9 cellular contexts compared by ENCODE assay signal in the genomic region with DNA sequence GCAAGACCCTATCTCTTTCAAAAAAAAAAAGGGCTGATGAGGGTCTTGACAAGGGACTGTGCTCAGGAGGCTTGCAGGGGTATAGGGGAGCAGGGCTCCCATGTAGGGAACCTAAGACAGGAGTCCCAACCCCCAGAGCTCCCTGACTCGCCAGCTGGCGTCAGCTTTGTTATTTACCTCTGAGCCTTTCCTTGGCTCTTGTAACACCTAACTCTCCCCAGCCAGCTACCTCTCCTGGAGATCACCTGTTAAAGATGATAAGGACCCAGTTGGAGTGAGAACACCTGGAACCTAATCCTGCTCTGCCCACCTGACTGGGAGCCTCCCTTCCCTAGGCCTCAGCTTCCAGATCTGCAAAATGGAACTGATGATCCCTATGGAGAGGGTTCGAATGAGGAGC. TPM values are rescaled to one million over a fixed set of nuclear protein-coding genes. Genes with fewer than 3 reads are reported as not detected.
DNase-seq lines count a peak whose midpoint lies in the region; ATAC-seq, FAIRE-seq and TF ChIP-seq lines count a peak whose summit lies in the region.
"Had no signal": no experiment of that assay in that cellular context is flagged by ENCODE, and none has a peak within 500 bp of the region (broad histone marks: within the 10 kb centered on the region; RNA-seq: fewer than 3 reads in every experiment).

No MANE protein-coding gene starts in this region.

- H3K36me3 Mint-ChIP-seq in activated T-cell treated with anti-CD3 and anti-CD28 coated beads, Interleukin-2, amount 50 U/mL, for 24 hours (ENCODE audit: low read depth): peaks cover 8% of the 10 kb centered on the region
- peaks cover 23% of the 10 kb centered on the region for H3K36me3 Mint-ChIP-seq in stimulated activated effector memory CD8-positive, alpha-beta T cell treated with anti-CD3 and anti-CD28 coated beads, Interleukin-12 subunit alpha, Interleukin-12 subunit beta, amount 100 ng/mL, for 72 hours

- no peaks in the 10 kb centered on the region for H3K36me3 ChIP-seq in K562 (ENCODE audit: control insufficient read depth, insufficient read depth, low read length)
- H3K36me3 ChIP-seq: cardiac muscle cell had no signal

- no peaks in the 10 kb centered on the region for H3K79me2 ChIP-seq in K562 (ENCODE audit: control insufficient read depth, insufficient read depth, low read length)
- H3K79me2 ChIP-seq: parathyroid adenoma had no signal

- H3K9me3 ChIP-seq in K562 (replicated peaks; ENCODE audit: control insufficient read depth, insufficient read depth, low read depth, low read length): no peaks in the 10 kb centered on the region

- H4K20me1 ChIP-seq in K562 (replicated peaks; ENCODE audit: control insufficient read depth, insufficient read depth, low read length): no peaks in the 10 kb centered on the region

- H2AFZ ChIP-seq in K562 (ENCODE audit: low read depth, low read length): no peak overlapping the region
- H2AFZ ChIP-seq: parathyroid adenoma had no signal

- in situ Hi-C loops in K562 (cut with MboI): no loop called here

- H3K9me1 ChIP-seq in K562 (ENCODE audit: control insufficient read depth, insufficient read depth, low read length): no peaks in the 10 kb centered on the region

- no TSS peak for BruUV-seq in K562 (replicated peaks; lab: Mats Ljungman, UMichigan)

- TF ChIP-seq EP300 in K562 (IDR thresholded peaks at IDR 0.05; ENCODE audit: low read length): no peak

- ATAC-seq in K562: no peak
- ATAC-seq in stimulated activated effector memory CD8-positive, alpha-beta T cell treated with anti-CD3 and anti-CD28 coated beads, Interleukin-12 subunit alpha, Interleukin-12 subunit beta, amount 100 ng/mL, for 72 hours: no peak

- peak overlapping the region in 1 of 2 experiments; percentile 66; a peak in 1 of 4 replicates for H3K9ac ChIP-seq in K562 (ENCODE audit: insufficient read depth in 1 of 2, low read depth in 2 of 2, low read length in 2 of 2)
- H3K9ac ChIP-seq: parathyroid adenoma had no signal

- POLR2A ChIA-PET in K562 (lab: Yijun Ruan, JAX): interaction anchor here (0.7 to 1.6 kb wide), 4 partner anchors 10 to 120 kb away, joined by 3 to 4 read pairs (median 4); no protein-coding TSS in a partner anchor

- H3K4me1 ChIP-seq in K562 (replicated peaks in 1 of 2; ENCODE audit: control insufficient read depth in 2 of 2, insufficient read depth in 2 of 2, low read length in 2 of 2): peaks cover 17 to 19% of the 10 kb centered on the region in 2 experiments; a peak in 4 of 5 replicates
- H3K4me1 ChIP-seq: parathyroid adenoma had no signal

- no peak overlapping the region for H3K4me2 ChIP-seq in K562 (ENCODE audit: insufficient read depth, low read length)

- peaks cover 51% of the 10 kb centered on the region for H3K4me1 Mint-ChIP-seq in activated T-cell treated with anti-CD3 and anti-CD28 coated beads, Interleukin-2, amount 50 U/mL, for 24 hours (ENCODE audit: low read depth)
- peaks cover 45% of the 10 kb centered on the region for H3K4me1 Mint-ChIP-seq in stimulated activated effector memory CD8-positive, alpha-beta T cell treated with anti-CD3 and anti-CD28 coated beads, Interleukin-12 subunit alpha, Interleukin-12 subunit beta, amount 100 ng/mL, for 72 hours

- no peak for TF ChIP-seq CTCF in K562 (IDR thresholded peaks at IDR 0.05 in 2 of 3, conservative IDR thresholded peaks at IDR 0.05 in 1 of 3; ENCODE audit: insufficient read depth in 2 of 3, low read depth in 1 of 3, low read length in 3 of 3)

- peak overlapping the region; percentile 93 for H3K27ac Mint-ChIP-seq in activated T-cell treated with anti-CD3 and anti-CD28 coated beads, Interleukin-2, amount 50 U/mL, for 24 hours
- peak overlapping the region; percentile 92 for H3K27ac Mint-ChIP-seq in stimulated activated effector memory CD8-positive, alpha-beta T cell treated with anti-CD3 and anti-CD28 coated beads, Interleukin-12 subunit alpha, Interleukin-12 subunit beta, amount 100 ng/mL, for 72 hours

- DNase-seq in activated T-cell treated with anti-CD3 and anti-CD28 coated beads, Interleukin-2, amount 50 U/mL, for 24 hours: no peak
- DNase-seq in activated T-cell treated with anti-CD3 and anti-CD28 coated beads, Interleukin-2, amount 50 U/mL, for 1 hour: no peak
- no peak for DNase-seq in K562 (ENCODE audit: extremely low read depth in 1 of 4, low spot score in 3 of 4)
- DNase-seq in stimulated activated effector memory CD8-positive, alpha-beta T cell treated with anti-CD3 and anti-CD28 coated beads, Interleukin-12 subunit alpha, Interleukin-12 subunit beta, amount 100 ng/mL, for 72 hours (ENCODE audit: low spot score in 2 of 2): no peak
- no peak for DNase-seq in activated CD8-positive, alpha-beta memory T cell treated with anti-CD3 and anti-CD28 coated beads for 24 hours
- no peak for DNase-seq in stimulated activated CD4-positive, alpha-beta T cell treated with anti-CD3 and anti-CD28 coated beads, Interleukin-4, amount 100 ng/mL, for 4 hours
- DNase-seq: NCI-H2227 treated with DMSO at 0.1 percent for 48 hours had no signal

- FAIRE-seq in K562 (lab: Jason Lieb, UNC): no peak

- CTCF ChIA-PET in K562 (lab: Yijun Ruan, JAX; ENCODE audit: low intra/inter-chr PET ratio): no interaction called here

- H3K9me3 Mint-ChIP-seq in activated T-cell treated with anti-CD3 and anti-CD28 coated beads, Interleukin-2, amount 50 U/mL, for 24 hours: no peaks in the 10 kb centered on the region
- no peaks in the 10 kb centered on the region for H3K9me3 Mint-ChIP-seq in stimulated activated effector memory CD8-positive, alpha-beta T cell treated with anti-CD3 and anti-CD28 coated beads, Interleukin-12 subunit alpha, Interleukin-12 subunit beta, amount 100 ng/mL, for 72 hours

- H3K27ac ChIP-seq in K562 (ENCODE audit: extremely low read depth, low read depth, low read length): no peak overlapping the region; the same call in 2 of the 3 replicates
- H3K27ac ChIP-seq: cardiac muscle cell, parathyroid adenoma had no signal

- intact Hi-C loops in K562 (cut with micrococcal nuclease): no loop called here

- H3K4me3 Mint-ChIP-seq in activated T-cell treated with anti-CD3 and anti-CD28 coated beads, Interleukin-2, amount 50 U/mL, for 24 hours: no peak overlapping the region
- H3K4me3 Mint-ChIP-seq in stimulated activated effector memory CD8-positive, alpha-beta T cell treated with anti-CD3 and anti-CD28 coated beads, Interleukin-12 subunit alpha, Interleukin-12 subunit beta, amount 100 ng/mL, for 72 hours: peak overlapping the region; percentile 37

- no peaks in the 10 kb centered on the region for H3K27me3 ChIP-seq in K562 (ENCODE audit: control insufficient read depth in 2 of 2, insufficient read depth in 2 of 2, low read length in 2 of 2)
- H3K27me3 ChIP-seq: cardiac muscle cell had no signal

- no peaks in the 10 kb centered on the region for H3K27me3 Mint-ChIP-seq in activated T-cell treated with anti-CD3 and anti-CD28 coated beads, Interleukin-2, amount 50 U/mL, for 24 hours

- H3K4me3 ChIP-seq in K562: no peak overlapping the region
- H3K4me3 ChIP-seq: cardiac muscle cell had no signal

- WGBS in K562 (ENCODE audit: insufficient coverage, low coverage, missing lambda C conversion rate): 83% methylated on average over 3 of the region's 3 CpGs

- no peak for TF ChIP-seq POLR2A in K562 (conservative IDR thresholded peaks at IDR 0.05)

- no peak for TF ChIP-seq RAD21 in K562 (CRISPR knock-in tag; conservative IDR thresholded peaks at IDR 0.05 in 1 of 2, IDR thresholded peaks at IDR 0.05 in 1 of 2)

RNA-seq across cellular contexts. Expression of a gene that starts 13.2 kb away (rescaled TPM):
- 1.3 and 3.7 TPM in 2 replicates for total RNA-seq in K562 (2011; cell fraction: chromatin; rRNA removed; ENCODE audit: low replicate concordance)
- 2.9 and 4.3 TPM in 2 replicates for total RNA-seq in K562 (2011; cell fraction: nucleolus; rRNA removed)
- 2.7 TPM in 2 replicates for total RNA-seq in K562 (2011; cell fraction: nucleoplasm; rRNA removed)
- total RNA-seq in K562 (2014; rRNA removed) (1.6 and 2.3 TPM in 2 replicates), K562 (2014; rRNA removed; fragmentation: Illumina TruSeq; extraction: Trizol) (0.32 and 0.36 TPM in 2 replicates), K562 (2015; rRNA removed; fragmentation: Illumina TruSeq; extraction: Trizol) (0.83 and 1.0 TPM in 2 replicates), K562 (2021) (1.6 and 1.7 TPM in 2 replicates)
- polyA plus RNA-seq in K562 (2011; rRNA removed) (0.79 and 0.88 TPM in 2 replicates), K562 (2014; fragmentation: Illumina TruSeq; extraction: Trizol) (0.54 and 0.58 TPM in 2 replicates), K562 (2014; fragmentation: Nextera tagmentation; extraction: Ambion mirVana) (under 1 TPM in 1 of 2 experiments, not detected in 1; 0.06 TPM), K562 (2014; rRNA removed) (1.1 TPM in 2 replicates)
- polyA plus RNA-seq in K562 (2011; cell fraction: cytosol; rRNA removed): 0.86 and 3.2 TPM in 2 replicates
- polyA plus RNA-seq in K562 (2011; cell fraction: nucleus; rRNA removed): 0.44 and 0.95 TPM in 2 replicates
- polyA plus RNA-seq in K562 (2012): 1.1 and 1.5 TPM in 2 replicates
- 0.36 and 0.46 TPM in 2 replicates for polyA minus RNA-seq in K562 (2011; rRNA and poly(A)+ RNA removed)
- polyA minus RNA-seq in K562 (2011; cell fraction: cytosol; rRNA and poly(A)+ RNA removed): 0.91 and 1.5 TPM in 2 replicates
- 1.1 and 1.3 TPM in 2 replicates for polyA minus RNA-seq in K562 (2011; cell fraction: nucleus; rRNA and poly(A)+ RNA removed)

RNA-seq across cellular contexts. Expression of a gene that starts 18.9 kb away (rescaled TPM):
- total RNA-seq in K562 (2011; cell fraction: chromatin; rRNA removed; ENCODE audit: low replicate concordance): 6.0 and 6.8 TPM in 2 replicates
- 5.1 and 6.8 TPM in 2 replicates for total RNA-seq in K562 (2011; cell fraction: nucleolus; rRNA removed)
- 4.5 and 6.7 TPM in 2 replicates for total RNA-seq in K562 (2011; cell fraction: nucleoplasm; rRNA removed)
- total RNA-seq in K562 (2014; rRNA removed) (1.00 and 2.4 TPM in 2 replicates), K562 (2014; rRNA removed; fragmentation: Illumina TruSeq; extraction: Trizol) (1.3 and 1.5 TPM in 2 replicates), K562 (2015; rRNA removed; fragmentation: Illumina TruSeq; extraction: Trizol) (1.5 and 1.7 TPM in 2 replicates), K562 (2021) (2.0 and 2.6 TPM in 2 replicates)
- polyA plus RNA-seq in K562 (2011; rRNA removed) (3.7 and 4.4 TPM in 2 replicates), K562 (2014; fragmentation: Illumina TruSeq; extraction: Trizol) (1.7 and 2.0 TPM in 2 replicates), K562 (2014; fragmentation: Nextera tagmentation; extraction: Ambion mirVana) (1 to 10 TPM; 1.1 to 1.3 TPM), K562 (2014; rRNA removed) (1.2 and 3.1 TPM in 2 replicates)
- 6.9 and 8.2 TPM in 2 replicates for polyA plus RNA-seq in K562 (2011; cell fraction: cytosol; rRNA removed)
- polyA plus RNA-seq in K562 (2011; cell fraction: nucleus; rRNA removed): 3.4 and 3.8 TPM in 2 replicates
- polyA plus RNA-seq in K562 (2012): 1.6 and 2.5 TPM in 2 replicates
- 3.0 and 4.3 TPM in 2 replicates for polyA minus RNA-seq in K562 (2011; rRNA and poly(A)+ RNA removed)
- 1.4 and 3.4 TPM in 2 replicates for polyA minus RNA-seq in K562 (2011; cell fraction: cytosol; rRNA and poly(A)+ RNA removed)
- polyA minus RNA-seq in K562 (2011; cell fraction: nucleus; rRNA and poly(A)+ RNA removed): 2.0 and 3.2 TPM in 2 replicates

RNA-seq across cellular contexts. Expression of a gene that starts 41.9 kb away (rescaled TPM):
- 4.2 and 11.1 TPM in 2 replicates for total RNA-seq in K562 (2011; cell fraction: chromatin; rRNA removed; ENCODE audit: low replicate concordance)
- total RNA-seq in K562 (2011; cell fraction: nucleolus; rRNA removed): 6.1 and 8.5 TPM in 2 replicates
- total RNA-seq in K562 (2011; cell fraction: nucleoplasm; rRNA removed): 4.6 and 5.1 TPM in 2 replicates
- total RNA-seq in K562 (2014; rRNA removed): 1.4 and 1.6 TPM in 2 replicates
- total RNA-seq in K562 (2014; rRNA removed; fragmentation: Illumina TruSeq; extraction: Trizol): 1.3 and 1.4 TPM in 2 replicates
- total RNA-seq in K562 (2015; rRNA removed; fragmentation: Illumina TruSeq; extraction: Trizol): 1.9 and 2.1 TPM in 2 replicates
- 1.4 and 2.0 TPM in 2 replicates for total RNA-seq in K562 (2021)
- polyA plus RNA-seq in K562 (2011; rRNA removed): 1.2 and 1.7 TPM in 2 replicates
- polyA plus RNA-seq in K562 (2011; cell fraction: cytosol; rRNA removed): 1.7 and 4.4 TPM in 2 replicates
- 1.0 and 1.9 TPM in 2 replicates for polyA plus RNA-seq in K562 (2011; cell fraction: nucleus; rRNA removed)
- 3.4 and 5.8 TPM in 2 replicates for polyA plus RNA-seq in K562 (2012)
- polyA plus RNA-seq in K562 (2014; fragmentation: Illumina TruSeq; extraction: Trizol): 2.5 and 2.7 TPM in 2 replicates
- polyA plus RNA-seq in K562 (2014; fragmentation: Nextera tagmentation; extraction: Ambion mirVana): 1 to 10 TPM; 4.8 to 5.4 TPM
- polyA plus RNA-seq in K562 (2014; rRNA removed): 0.88 and 1.5 TPM in 2 replicates
- 0.63 and 1.9 TPM in 2 replicates for polyA minus RNA-seq in K562 (2011; rRNA and poly(A)+ RNA removed)
- 2.4 TPM in 1 of 2 replicates, not detected in the other for polyA minus RNA-seq in K562 (2011; cell fraction: cytosol; rRNA and poly(A)+ RNA removed)
- 0.78 and 1.8 TPM in 2 replicates for polyA minus RNA-seq in K562 (2011; cell fraction: nucleus; rRNA and poly(A)+ RNA removed)

RNA-seq across cellular contexts. Expression of a gene that starts 45.8 kb away (rescaled TPM):
- total RNA-seq in K562 (2011; cell fraction: chromatin; rRNA removed; ENCODE audit: low replicate concordance): 38.2 and 49.5 TPM in 2 replicates
- total RNA-seq in K562 (2011; cell fraction: nucleolus; rRNA removed): 22.2 and 25.8 TPM in 2 replicates
- 24.9 and 29.2 TPM in 2 replicates for total RNA-seq in K562 (2011; cell fraction: nucleoplasm; rRNA removed)
- total RNA-seq in K562 (2014; rRNA removed) (24.1 and 27.4 TPM in 2 replicates), K562 (2014; rRNA removed; fragmentation: Illumina TruSeq; extraction: Trizol) (9.8 and 11.4 TPM in 2 replicates), K562 (2015; rRNA removed; fragmentation: Illumina TruSeq; extraction: Trizol) (13.5 and 14.5 TPM in 2 replicates), K562 (2021) (28.8 and 31.3 TPM in 2 replicates)
- polyA plus RNA-seq in K562 (2011; rRNA removed) (18.5 and 29.5 TPM in 2 replicates), K562 (2014; fragmentation: Illumina TruSeq; extraction: Trizol) (23.3 and 26.0 TPM in 2 replicates), K562 (2014; fragmentation: Nextera tagmentation; extraction: Ambion mirVana) (under 1 TPM; 0.52 to 0.55 TPM), K562 (2014; rRNA removed) (21.6 and 23.4 TPM in 2 replicates)
- polyA plus RNA-seq in K562 (2011; cell fraction: cytosol; rRNA removed): 15.5 and 43.5 TPM in 2 replicates
- 18.5 and 38.5 TPM in 2 replicates for polyA plus RNA-seq in K562 (2011; cell fraction: nucleus; rRNA removed)
- polyA plus RNA-seq in K562 (2012): 11.3 and 15.6 TPM in 2 replicates
- 16.4 and 28.3 TPM in 2 replicates for polyA minus RNA-seq in K562 (2011; rRNA and poly(A)+ RNA removed)
- 9.6 and 23.8 TPM in 2 replicates for polyA minus RNA-seq in K562 (2011; cell fraction: cytosol; rRNA and poly(A)+ RNA removed)
- 14.6 and 17.6 TPM in 2 replicates for polyA minus RNA-seq in K562 (2011; cell fraction: nucleus; rRNA and poly(A)+ RNA removed)

RNA-seq across cellular contexts. Expression of a gene that starts 57.1 kb away (rescaled TPM):
- total RNA-seq in K562 (2011; cell fraction: chromatin; rRNA removed; ENCODE audit: low replicate concordance): 71.4 and 154 TPM in 2 replicates
- total RNA-seq in K562 (2011; cell fraction: nucleolus; rRNA removed): 93.2 and 100 TPM in 2 replicates
- total RNA-seq in K562 (2011; cell fraction: nucleoplasm; rRNA removed): 58.0 and 70.3 TPM in 2 replicates
- total RNA-seq in K562 (2014; rRNA removed) (154 and 158 TPM in 2 replicates), K562 (2014; rRNA removed; fragmentation: Illumina TruSeq; extraction: Trizol) (83.0 and 89.9 TPM in 2 replicates), K562 (2015; rRNA removed; fragmentation: Illumina TruSeq; extraction: Trizol) (117 and 126 TPM in 2 replicates), K562 (2021) (136 and 151 TPM in 2 replicates)
- polyA plus RNA-seq in K562 (2011; rRNA removed) (85.2 and 95.3 TPM in 2 replicates), K562 (2014; fragmentation: Illumina TruSeq; extraction: Trizol) (117 and 127 TPM in 2 replicates), K562 (2014; fragmentation: Nextera tagmentation; extraction: Ambion mirVana) (1 to 10 TPM; 6.5 to 8.2 TPM), K562 (2014; rRNA removed) (83.8 and 94.3 TPM in 2 replicates)
- 105 and 226 TPM in 2 replicates for polyA plus RNA-seq in K562 (2011; cell fraction: cytosol; rRNA removed)
- 99.8 and 134 TPM in 2 replicates for polyA plus RNA-seq in K562 (2011; cell fraction: nucleus; rRNA removed)
- 61.0 and 83.5 TPM in 2 replicates for polyA plus RNA-seq in K562 (2012)
- 104 and 142 TPM in 2 replicates for polyA minus RNA-seq in K562 (2011; rRNA and poly(A)+ RNA removed)
- 65.7 and 82.8 TPM in 2 replicates for polyA minus RNA-seq in K562 (2011; cell fraction: cytosol; rRNA and poly(A)+ RNA removed)
- polyA minus RNA-seq in K562 (2011; cell fraction: nucleus; rRNA and poly(A)+ RNA removed): 48.7 and 75.2 TPM in 2 replicates
